Comparison of ENCODE assay signal across 1 cellular context in the genomic region with DNA sequence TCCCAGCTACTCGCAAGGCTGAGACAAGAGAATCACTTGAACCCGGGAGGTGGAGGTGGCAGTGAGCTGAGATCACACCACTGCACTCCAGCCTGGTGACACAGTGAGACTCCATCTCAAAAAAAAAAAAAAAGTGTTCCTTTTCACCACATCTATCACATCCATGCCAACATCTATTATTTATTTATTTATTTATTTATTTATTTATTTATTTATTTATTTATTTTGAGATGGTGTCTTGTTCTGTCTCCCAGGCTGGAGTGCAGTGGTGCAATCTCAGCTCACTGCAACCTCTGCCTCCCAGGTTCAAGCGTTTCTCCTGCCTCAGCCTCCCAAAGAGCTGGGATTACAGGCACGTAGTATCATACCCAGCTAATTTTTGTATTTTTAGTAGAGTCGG. TPM values are rescaled to one million over a fixed set of nuclear protein-coding genes. Genes with fewer than 3 reads are reported as not detected.
"Had no signal": no experiment of that assay in that cellular context is flagged by ENCODE, and none has a peak within 500 bp of the region (broad histone marks: within the 10 kb centered on the region; RNA-seq: fewer than 3 reads in every experiment).

No MANE protein-coding gene starts in this region.

RNA-seq across cellular contexts. Expression of gene UGT3A1, which starts 28.4 kb away (rescaled TPM):
- polyA plus RNA-seq: SK-N-SH had no signal
